19 cellular contexts compared by ENCODE assay signal in the genomic region with DNA sequence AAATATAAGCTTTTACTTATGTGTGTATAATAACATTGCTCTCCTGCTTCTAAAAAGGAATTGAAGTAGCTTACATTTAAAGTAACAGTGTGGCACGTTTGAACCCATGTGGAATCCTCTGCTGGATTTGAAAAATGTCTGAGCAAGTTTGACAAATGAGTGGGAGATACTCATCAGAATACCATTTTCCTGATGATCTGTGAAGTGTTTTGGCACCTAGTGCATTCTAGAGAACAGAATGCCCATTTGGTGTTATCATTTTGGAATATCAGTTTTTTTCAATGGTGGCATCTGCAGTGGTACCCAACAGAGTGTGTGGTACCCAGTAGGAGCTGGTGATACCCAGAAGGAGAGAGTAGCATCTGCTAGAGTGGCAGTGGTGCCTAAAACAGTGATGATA.
DNase-seq lines count a peak whose midpoint lies in the region; ATAC-seq, FAIRE-seq and TF ChIP-seq lines count a peak whose summit lies in the region.
"Had no signal": no experiment of that assay in that cellular context is flagged by ENCODE, and none has a peak within 500 bp of the region (broad histone marks: within the 10 kb centered on the region; RNA-seq: fewer than 3 reads in every experiment).

No MANE protein-coding gene starts in this region.

- ATAC-seq in right cardiac atrium = no peak
- no peak for ATAC-seq in GM21619 (IDR thresholded peaks at IDR 0.05; ENCODE audit: unreplicated experiment)
- ATAC-seq: CD8-positive, alpha-beta T cell; GM12878; K562 had no signal

- H3K4me3 ChIP-seq in left ventricle myocardium inferior = no peak overlapping the region
- H3K4me3 ChIP-seq in right cardiac atrium (ENCODE audit: low read length) = no peak overlapping the region
- no peak overlapping the region for H3K4me3 ChIP-seq in keratinocyte (ENCODE audit: control insufficient read depth in 2 of 3, extremely low read depth in 1 of 3, insufficient read depth in 2 of 3, low read depth in 1 of 3, low read length in 3 of 3)
- H3K4me3 ChIP-seq: BLaER1 treated with 17β-estradiol and CSF1 and Interleukin-3, amounts not matched to agents 10 nM and 100 nM; GM12878; K562 had no signal

- FAIRE-seq in keratinocyte (lab: Jason Lieb, UNC) = no peak
- no peak for FAIRE-seq in GM19239 (lab: Jason Lieb, UNC)
- FAIRE-seq: GM12878, H1, HTR-8/SVneo, K562 had no signal

- WGBS in right cardiac atrium = 79% methylated on average over 1 of the region's 1 CpG

- H3K4me1 Mint-ChIP-seq in brain = peaks cover 46% of the 10 kb centered on the region
- H3K4me1 Mint-ChIP-seq: B cell had no signal

- no peaks in the 10 kb centered on the region for H3K79me2 ChIP-seq in keratinocyte (ENCODE audit: control insufficient read depth, insufficient read depth, low read length)

- no peaks in the 10 kb centered on the region for H3K9me1 ChIP-seq in keratinocyte (ENCODE audit: control insufficient read depth, extremely low read depth, insufficient read depth, low read length)

- H3K27ac Mint-ChIP-seq in brain = peak overlapping the region in 4 of 5 experiments; percentile 1 to 72 (median 60)
- H3K27ac Mint-ChIP-seq: B cell; CD8-positive, alpha-beta T cell; H9 had no signal

- H2AFZ ChIP-seq in keratinocyte (ENCODE audit: control insufficient read depth, low read length) = no peak overlapping the region

- H3K27me3 Mint-ChIP-seq in brain = no peaks in the 10 kb centered on the region
- H3K27me3 Mint-ChIP-seq: B cell had no signal

- TF ChIP-seq CTCF in left ventricle myocardium inferior (IDR thresholded peaks at IDR 0.05; ENCODE audit: borderline replicate concordance) (no peak), brain (conservative IDR thresholded peaks at IDR 0.05) (no peak), keratinocyte (optimal IDR thresholded peaks at IDR 0.05 in 1 of 3, IDR thresholded peaks at IDR 0.05 in 1 of 3, conservative IDR thresholded peaks at IDR 0.05 in 1 of 3; ENCODE audit: extremely low read depth in 1 of 3, insufficient read depth in 2 of 3, low read length in 3 of 3) (no peak)

- H4K20me1 ChIP-seq in keratinocyte (ENCODE audit: control insufficient read depth, extremely low read depth, insufficient read depth, low read length) = no peaks in the 10 kb centered on the region
- H4K20me1 ChIP-seq: BLaER1 treated with 17β-estradiol and CSF1 and Interleukin-3, amounts not matched to agents 10 nM and 100 nM had no signal

- no peaks in the 10 kb centered on the region for H3K27me3 ChIP-seq in left ventricle myocardium inferior (ENCODE audit: low read depth)
- H3K27me3 ChIP-seq in right cardiac atrium (ENCODE audit: control insufficient read depth, insufficient read depth) = no peaks in the 10 kb centered on the region
- H3K27me3 ChIP-seq in keratinocyte (ENCODE audit: control insufficient read depth, extremely low read depth, insufficient read depth, low read length) = no peaks in the 10 kb centered on the region
- H3K27me3 ChIP-seq: BLaER1 treated with 17β-estradiol and CSF1 and Interleukin-3, amounts not matched to agents 10 nM and 100 nM had no signal

- DNase-seq in left ventricle myocardium inferior = no peak
- no peak for DNase-seq in right cardiac atrium
- DNase-seq in keratinocyte (ENCODE audit: low read depth, low spot score) = no peak
- DNase-seq in superior temporal gyrus (ENCODE audit: extremely low spot score) = peak; percentile 64
- no peak for DNase-seq in GM19239 (ENCODE audit: insufficient read length, low spot score)
- no peak for DNase-seq in NCI-H526 (lab: John Stamatoyannopoulos, UW)
- DNase-seq: CD8-positive, alpha-beta T cell; DMS 273 treated with DMSO at 0.1 percent for 48 hours; DND-41; H9 had no signal

- no peak overlapping the region for H3K9ac ChIP-seq in keratinocyte (ENCODE audit: control insufficient read depth, extremely low read depth, insufficient read depth, low read length)
- H3K9ac ChIP-seq: BLaER1 treated with 17β-estradiol and CSF1 and Interleukin-3, amounts not matched to agents 10 nM and 100 nM had no signal

- intact Hi-C loops in left ventricle myocardium inferior (cut with micrococcal nuclease) (no loop called here), right cardiac atrium (cut with DNase I) (no loop called here)

- H3K36me3 Mint-ChIP-seq in brain = no peaks in the 10 kb centered on the region
- H3K36me3 Mint-ChIP-seq: CD8-positive, alpha-beta T cell had no signal

- no peak overlapping the region for H3K4me3 Mint-ChIP-seq in brain
- H3K4me3 Mint-ChIP-seq: B cell; CD8-positive, alpha-beta T cell; H9 had no signal

- H3K9me3 Mint-ChIP-seq in brain = peaks cover 0 to 2% (median 0%) of the 10 kb centered on the region in 5 experiments
- H3K9me3 Mint-ChIP-seq: CD8-positive, alpha-beta T cell; H9 had no signal

- peak overlapping the region; percentile 17 for H3K27ac ChIP-seq in left ventricle myocardium inferior (replicated peaks)
- no peak overlapping the region for H3K27ac ChIP-seq in right cardiac atrium (ENCODE audit: low read length)
- no peak overlapping the region for H3K27ac ChIP-seq in keratinocyte (ENCODE audit: control insufficient read depth, insufficient read depth, low read length)
- H3K27ac ChIP-seq: 22Rv1; BLaER1 treated with 17β-estradiol and CSF1 and Interleukin-3, amounts not matched to agents 10 nM and 100 nM had no signal

- H3K9me3 ChIP-seq in left ventricle myocardium inferior (replicated peaks) (no peaks in the 10 kb centered on the region), right cardiac atrium (ENCODE audit: control insufficient read depth, low read length) (no peaks in the 10 kb centered on the region), keratinocyte (ENCODE audit: control insufficient read depth, low read depth, low read length) (no peaks in the 10 kb centered on the region)
- H3K9me3 ChIP-seq: BLaER1 treated with 17β-estradiol and CSF1 and Interleukin-3, amounts not matched to agents 10 nM and 100 nM had no signal

- peak overlapping the region; percentile 0 for H3K4me2 ChIP-seq in keratinocyte (ENCODE audit: control insufficient read depth, extremely low read depth, insufficient read depth, low read depth, low read length)
- H3K4me2 ChIP-seq: BLaER1 treated with 17β-estradiol and CSF1 and Interleukin-3, amounts not matched to agents 10 nM and 100 nM had no signal

- H3K4me1 ChIP-seq in left ventricle myocardium inferior (peaks cover 13% of the 10 kb centered on the region), right cardiac atrium (ENCODE audit: control insufficient read depth, insufficient read depth, low read length) (peaks cover 2% of the 10 kb centered on the region), keratinocyte (ENCODE audit: control insufficient read depth, extremely low read depth, insufficient read depth, low read length) (peaks cover 4% of the 10 kb centered on the region)
- H3K4me1 ChIP-seq: BLaER1 treated with 17β-estradiol and CSF1 and Interleukin-3, amounts not matched to agents 10 nM and 100 nM had no signal

- H3K36me3 ChIP-seq in left ventricle myocardium inferior = no peaks in the 10 kb centered on the region
- no peaks in the 10 kb centered on the region for H3K36me3 ChIP-seq in keratinocyte (ENCODE audit: control insufficient read depth in 2 of 2, extremely low read depth in 1 of 2, insufficient read depth in 2 of 2, low read length in 2 of 2)
- H3K36me3 ChIP-seq: BLaER1 treated with 17β-estradiol and CSF1 and Interleukin-3, amounts not matched to agents 10 nM and 100 nM had no signal

- dilution Hi-C loops in keratinocyte (cut with MboI; ENCODE audit: extremely low pct_ligation_motif_present, low sequenced_read_pairs) = no loop called here
